In genomic region chr9:11506980-11507379, GRCh38 we compare ENCODE assay signal across 34 cellular contexts.
"Had no signal": no experiment of that assay in that cellular context is flagged by ENCODE, and none has a peak within 500 bp of the region (broad histone marks: within the 10 kb centered on the region; RNA-seq: fewer than 3 reads in every experiment).

No MANE protein-coding gene starts in this region.

- H3K4me3 Mint-ChIP-seq: activated naive CD4-positive, alpha-beta T cell treated with anti-CD3 and anti-CD28 coated beads for 36 hours; activated naive CD4-positive, alpha-beta T cell treated with anti-CD3 and anti-CD28 coated beads, Interleukin-2, amount 10 ng/mL, durations not matched to agents 7 days and 5 days; activated naive CD4-positive, alpha-beta T cell treated with anti-CD3 and anti-CD28 coated beads, Interleukin-2, amount 50 U/mL, for 24 hours; activated naive CD8-positive, alpha-beta T cell; activated naive CD8-positive, alpha-beta T cell treated with anti-CD3 and anti-CD28 coated beads for 36 hours; activated naive CD8-positive, alpha-beta T cell treated with anti-CD3 and anti-CD28 coated beads, Interleukin-2, amount 10 ng/mL, durations not matched to agents 7 days and 5 days; activated naive CD8-positive, alpha-beta T cell treated with anti-CD3 and anti-CD28 coated beads, Interleukin-2, amount 50 U/mL, for 24 hours; activated T-cell treated with anti-CD3 and anti-CD28 coated beads, Interleukin-2, amount 50 U/mL, for 24 hours; activated T-cell treated with anti-CD3 and anti-CD28 coated beads, Interleukin-2, amount 50 U/mL, for 4 hours; activated T-cell treated with anti-CD3 and anti-CD28 coated beads, Interleukin-2, amount 50 U/mL, for 72 hours; activated T-helper 1 cell treated with anti-CD3 and anti-CD28 coated beads, Interleukin-12 subunit alpha, Interleukin-12 subunit beta, Interleukin-2, Interleukin-4 antibody, amounts not matched to agents 30 ng/mL and 10 ng/mL and 1 ng/mL, durations not matched to agents 14 hours and 24 hours and 36 hours; activated T-helper 17 cell treated with anti-CD3 and anti-CD28 coated beads, Interleukin-2, amount 50 U/mL, for 72 hours; brain; central memory CD8-positive, alpha-beta T cell had no signal

- DNase-seq: activated effector memory CD4-positive, alpha-beta T cell treated with anti-CD3 and anti-CD28 coated beads, Interleukin-2, amount 50 U/mL, for 16 hours; activated effector memory CD4-positive, alpha-beta T cell treated with Interleukin-2 at 50 U/mL for 16 hours; activated gamma-delta T cell; activated gamma-delta T cell treated with Interleukin-2 at 50 U/mL for 16 hours; activated naive CD4-positive, alpha-beta T cell; activated naive CD4-positive, alpha-beta T cell treated with anti-CD3 and anti-CD28 coated beads for 36 hours; activated naive CD4-positive, alpha-beta T cell treated with anti-CD3 and anti-CD28 coated beads, Interleukin-2, amount 10 ng/mL, durations not matched to agents 7 days and 5 days; activated naive CD4-positive, alpha-beta T cell treated with anti-CD3 and anti-CD28 coated beads, Interleukin-2, amount 50 U/mL, for 16 hours; activated naive CD4-positive, alpha-beta T cell treated with Interleukin-2 at 50 U/mL for 16 hours; activated naive CD8-positive, alpha-beta T cell treated with anti-CD3 and anti-CD28 coated beads for 36 hours; activated naive CD8-positive, alpha-beta T cell treated with anti-CD3 and anti-CD28 coated beads, Interleukin-2, amount 10 ng/mL, durations not matched to agents 7 days and 5 days; activated naive CD8-positive, alpha-beta T cell treated with anti-CD3 and anti-CD28 coated beads, Interleukin-2, amount 50 U/mL, for 24 hours; activated T-cell treated with anti-CD3 and anti-CD28 coated beads, Interleukin-2, amount 50 U/mL, for 24 hours; activated T-cell treated with anti-CD3 and anti-CD28 coated beads, Interleukin-2, amount 50 U/mL, for 4 hours; activated T-cell treated with anti-CD3 and anti-CD28 coated beads, Interleukin-2, amount 50 U/mL, for 48 hours; activated T-cell treated with anti-CD3 and anti-CD28 coated beads, Interleukin-2, amount 50 U/mL, for 72 hours; adrenal gland; amniotic stem cell; amygdala; anterior cingulate cortex; aorta; body of pancreas; brain microvascular endothelial cell; caudate nucleus; central memory CD4-positive, alpha-beta T cell; cerebellar nuclear complex had no signal

- H3K36me3 Mint-ChIP-seq: activated naive CD4-positive, alpha-beta T cell treated with anti-CD3 and anti-CD28 coated beads, Interleukin-2, amount 10 ng/mL, durations not matched to agents 7 days and 5 days; activated naive CD4-positive, alpha-beta T cell treated with anti-CD3 and anti-CD28 coated beads, Interleukin-2, amount 50 U/mL, for 24 hours; activated naive CD8-positive, alpha-beta T cell; activated naive CD8-positive, alpha-beta T cell treated with anti-CD3 and anti-CD28 coated beads for 36 hours; activated naive CD8-positive, alpha-beta T cell treated with anti-CD3 and anti-CD28 coated beads, Interleukin-2, amount 10 ng/mL, durations not matched to agents 7 days and 5 days; brain had no signal

- H3K27me3 Mint-ChIP-seq: activated naive CD4-positive, alpha-beta T cell treated with anti-CD3 and anti-CD28 coated beads, Interleukin-2, amount 10 ng/mL, durations not matched to agents 7 days and 5 days; activated naive CD4-positive, alpha-beta T cell treated with anti-CD3 and anti-CD28 coated beads, Interleukin-2, amount 50 U/mL, for 24 hours; activated naive CD8-positive, alpha-beta T cell; activated naive CD8-positive, alpha-beta T cell treated with anti-CD3 and anti-CD28 coated beads for 36 hours; activated naive CD8-positive, alpha-beta T cell treated with anti-CD3 and anti-CD28 coated beads, Interleukin-2, amount 10 ng/mL, durations not matched to agents 7 days and 5 days; activated naive CD8-positive, alpha-beta T cell treated with anti-CD3 and anti-CD28 coated beads, Interleukin-2, amount 50 U/mL, for 24 hours; activated T-cell treated with anti-CD3 and anti-CD28 coated beads, Interleukin-2, amount 50 U/mL, for 24 hours; activated T-helper 17 cell treated with anti-CD3 and anti-CD28 coated beads, Interleukin-2, amount 50 U/mL, for 72 hours; central memory CD8-positive, alpha-beta T cell had no signal

- H3K4me1 Mint-ChIP-seq: activated naive CD4-positive, alpha-beta T cell treated with anti-CD3 and anti-CD28 coated beads, Interleukin-2, amount 10 ng/mL, durations not matched to agents 7 days and 5 days; activated naive CD4-positive, alpha-beta T cell treated with anti-CD3 and anti-CD28 coated beads, Interleukin-2, amount 50 U/mL, for 24 hours; activated naive CD8-positive, alpha-beta T cell treated with anti-CD3 and anti-CD28 coated beads for 36 hours; activated naive CD8-positive, alpha-beta T cell treated with anti-CD3 and anti-CD28 coated beads, Interleukin-2, amount 10 ng/mL, durations not matched to agents 7 days and 5 days; activated naive CD8-positive, alpha-beta T cell treated with anti-CD3 and anti-CD28 coated beads, Interleukin-2, amount 50 U/mL, for 24 hours; activated T-helper 17 cell treated with anti-CD3 and anti-CD28 coated beads, Interleukin-2, amount 50 U/mL, for 72 hours; brain; central memory CD8-positive, alpha-beta T cell had no signal

- ATAC-seq: activated naive CD4-positive, alpha-beta T cell treated with anti-CD3 and anti-CD28 coated beads, Interleukin-2, amount 50 U/mL, for 72 hours; activated naive CD8-positive, alpha-beta T cell treated with anti-CD3 and anti-CD28 coated beads, Interleukin-2, amount 50 U/mL, for 24 hours; activated T-cell treated with anti-CD3 and anti-CD28 coated beads, Interleukin-2, amount 50 U/mL, for 4 hours; activated T-cell treated with anti-CD3 and anti-CD28 coated beads, Interleukin-2, amount 50 U/mL, for 72 hours; activated T-helper 17 cell treated with anti-CD3 and anti-CD28 coated beads, Interleukin-2, amount 50 U/mL, for 72 hours; body of pancreas had no signal

- H3K27ac Mint-ChIP-seq: activated naive CD4-positive, alpha-beta T cell treated with anti-CD3 and anti-CD28 coated beads for 36 hours; activated naive CD4-positive, alpha-beta T cell treated with anti-CD3 and anti-CD28 coated beads, Interleukin-2, amount 10 ng/mL, durations not matched to agents 7 days and 5 days; activated naive CD4-positive, alpha-beta T cell treated with anti-CD3 and anti-CD28 coated beads, Interleukin-2, amount 50 U/mL, for 24 hours; activated naive CD4-positive, alpha-beta T cell treated with anti-CD3 and anti-CD28 coated beads, Interleukin-2, amount 50 U/mL, for 72 hours; activated naive CD8-positive, alpha-beta T cell; activated naive CD8-positive, alpha-beta T cell treated with anti-CD3 and anti-CD28 coated beads for 36 hours; activated naive CD8-positive, alpha-beta T cell treated with anti-CD3 and anti-CD28 coated beads, Interleukin-2, amount 10 ng/mL, durations not matched to agents 7 days and 5 days; activated naive CD8-positive, alpha-beta T cell treated with anti-CD3 and anti-CD28 coated beads, Interleukin-2, amount 50 U/mL, for 24 hours; activated T-cell treated with anti-CD3 and anti-CD28 coated beads, Interleukin-2, amount 50 U/mL, for 24 hours; activated T-cell treated with anti-CD3 and anti-CD28 coated beads, Interleukin-2, amount 50 U/mL, for 72 hours; activated T-helper 1 cell treated with anti-CD3 and anti-CD28 coated beads, Interleukin-12 subunit alpha, Interleukin-12 subunit beta, Interleukin-2, Interleukin-4 antibody, amounts not matched to agents 30 ng/mL and 10 ng/mL and 1 ng/mL, durations not matched to agents 14 hours and 24 hours and 36 hours; activated T-helper 17 cell treated with anti-CD3 and anti-CD28 coated beads, Interleukin-2, amount 50 U/mL, for 72 hours; activated T-helper 2 cell treated with anti-CD3 and anti-CD28 coated beads, Interferon-gamma antibody, Interleukin-2, Interleukin-4, amounts not matched to agents 10 μg/mL and 5 μg/mL and 100 μg/mL, durations not matched to agents 14 hours and 24 hours and 36 hours; brain had no signal
